ENCODE assay signal across 33 cellular contexts in the genomic region with DNA sequence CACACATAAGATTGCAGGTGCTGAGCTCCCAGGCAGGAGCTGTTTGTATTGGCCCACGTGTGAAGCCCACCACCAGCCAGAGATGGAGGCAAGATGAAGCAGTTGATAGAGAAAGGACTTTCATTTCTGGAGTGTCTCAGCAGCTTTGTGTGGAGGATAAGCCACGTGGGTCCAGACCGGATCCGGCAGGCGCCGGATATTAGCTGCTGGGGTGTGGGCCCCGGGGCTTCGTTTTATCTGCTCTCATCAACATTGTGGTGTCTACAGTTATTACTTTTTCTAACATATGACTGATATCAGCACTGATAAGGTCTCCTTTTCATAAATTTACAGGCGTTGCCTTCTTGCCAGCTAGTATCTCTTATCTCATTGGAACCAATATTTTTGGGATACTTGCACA. TPM values are rescaled to one million over a fixed set of nuclear protein-coding genes. Genes with fewer than 3 reads are reported as not detected.
"Had no signal": no experiment of that assay in that cellular context is flagged by ENCODE, and none has a peak within 500 bp of the region (broad histone marks: within the 10 kb centered on the region; RNA-seq: fewer than 3 reads in every experiment).

No MANE protein-coding gene starts in this region.

- H3K9me3 ChIP-seq: adrenal gland, body of pancreas, colonic mucosa, gastrocnemius medialis, heart left ventricle had no signal

- ATAC-seq: activated CD4-positive, alpha-beta T cell treated with anti-CD3 and anti-CD28 coated beads for 36 hours; activated CD8-positive, alpha-beta memory T cell treated with anti-CD3 and anti-CD28 coated beads, Interleukin-2, amount 10 ng/mL, durations not matched to agents 7 days and 5 days; activated CD8-positive, alpha-beta T cell treated with anti-CD3 and anti-CD28 coated beads, Interleukin-2, amount 10 ng/mL, durations not matched to agents 7 days and 5 days; activated naive CD8-positive, alpha-beta T cell treated with anti-CD3 and anti-CD28 coated beads, Interleukin-2, amount 50 U/mL, for 24 hours; body of pancreas; esophagus mucosa; foreskin keratinocyte; gastrocnemius medialis; heart left ventricle had no signal

- FAIRE-seq: endometrium, endothelial cell of umbilical vein had no signal

- H3K27me3 ChIP-seq: body of pancreas, colonic mucosa had no signal

- DNase-seq: activated CD4-positive, alpha-beta memory T cell treated with anti-CD3 and anti-CD28 coated beads for 36 hours; activated CD4-positive, alpha-beta T cell treated with anti-CD3 and anti-CD28 coated beads for 36 hours; activated CD4-positive, alpha-beta T cell treated with anti-CD3 and anti-CD28 coated beads, Interleukin-2, amount 10 ng/mL, durations not matched to agents 24 days and 14 days; activated CD4-positive, CD25-positive, alpha-beta regulatory T cell; activated CD4-positive, CD25-positive, alpha-beta regulatory T cell treated with anti-CD3 and anti-CD28 coated beads, Interleukin-2, amount 50 U/mL, for 72 hours; activated CD8-positive, alpha-beta memory T cell treated with anti-CD3 and anti-CD28 coated beads, Interleukin-2, amount 10 ng/mL, durations not matched to agents 7 days and 5 days; activated CD8-positive, alpha-beta memory T cell treated with anti-CD3 and anti-CD28 coated beads, Interleukin-2, amount 50 U/mL, for 4 hours; activated CD8-positive, alpha-beta T cell treated with anti-CD3 and anti-CD28 coated beads, Interleukin-2, amount 10 ng/mL, durations not matched to agents 7 days and 5 days; activated effector memory CD4-positive, alpha-beta T cell treated with anti-CD3 and anti-CD28 coated beads, Interleukin-2, amount 50 U/mL, for 16 hours; activated naive CD4-positive, alpha-beta T cell treated with anti-CD3 and anti-CD28 coated beads for 36 hours; activated naive CD8-positive, alpha-beta T cell treated with anti-CD3 and anti-CD28 coated beads for 36 hours; activated naive CD8-positive, alpha-beta T cell treated with anti-CD3 and anti-CD28 coated beads, Interleukin-2, amount 50 U/mL, for 24 hours; activated T-cell treated with anti-CD3 and anti-CD28 coated beads, Interleukin-2, amount 50 U/mL, for 1 hour; activated T-cell treated with anti-CD3 and anti-CD28 coated beads, Interleukin-2, amount 50 U/mL, for 48 hours; amygdala; body of pancreas; caudate nucleus; cerebellar nuclear complex; colonic mucosa; effector CD8-positive, alpha-beta T cell; foreskin keratinocyte; gastrocnemius medialis; glutamatergic neuron; heart left ventricle; hypothalamus had no signal

- H3K27ac ChIP-seq: body of pancreas, colonic mucosa, epithelial cell of prostate, foreskin keratinocyte, gastrocnemius medialis, heart left ventricle had no signal

- H3K36me3 ChIP-seq: adrenal gland, colonic mucosa, gastrocnemius medialis, heart left ventricle had no signal

- H3K4me1 ChIP-seq: adrenal gland, colonic mucosa, foreskin keratinocyte, gastrocnemius medialis, heart left ventricle had no signal

- H3K4me3 ChIP-seq: adrenal gland, body of pancreas, colonic mucosa, gastrocnemius medialis, heart left ventricle had no signal

RNA-seq across cellular contexts. Expression of a gene that starts 25.5 kb away (rescaled TPM):
- total RNA-seq: activated CD4-positive, alpha-beta memory T cell treated with anti-CD3 and anti-CD28 coated beads for 36 hours; activated CD4-positive, alpha-beta T cell treated with anti-CD3 and anti-CD28 coated beads, Interleukin-2, amount 10 ng/mL, durations not matched to agents 24 days and 14 days; activated CD8-positive, alpha-beta memory T cell treated with anti-CD3 and anti-CD28 coated beads, Interleukin-2, amount 10 ng/mL, durations not matched to agents 7 days and 5 days; activated CD8-positive, alpha-beta T cell treated with anti-CD3 and anti-CD28 coated beads, Interleukin-2, amount 10 ng/mL, durations not matched to agents 7 days and 5 days; activated naive CD4-positive, alpha-beta T cell treated with anti-CD3 and anti-CD28 coated beads for 36 hours; activated naive CD8-positive, alpha-beta T cell treated with anti-CD3 and anti-CD28 coated beads for 36 hours; activated T-helper 1 cell treated with anti-CD3 and anti-CD28 coated beads, Interleukin-12 subunit alpha, Interleukin-12 subunit beta, Interleukin-2, Interleukin-4 antibody, amounts not matched to agents 30 ng/mL and 10 ng/mL and 1 ng/mL, durations not matched to agents 14 hours and 24 hours and 36 hours; activated T-helper 2 cell treated with anti-CD3 and anti-CD28 coated beads, Interferon-gamma antibody, Interleukin-2, Interleukin-4, amounts not matched to agents 10 μg/mL and 5 μg/mL and 100 μg/mL, durations not matched to agents 14 hours and 24 hours and 36 hours; dermis microvascular lymphatic vessel endothelial cell; endothelial cell of umbilical vein; foreskin keratinocyte had no signal
- polyA plus RNA-seq: endothelial cell of umbilical vein, foreskin keratinocyte had no signal
